Comparison of ENCODE assay signal across 9 cellular contexts in genomic region chr2:172985139-172985874, GRCh38.
DNase-seq lines count a peak whose midpoint lies in the region; ATAC-seq and TF ChIP-seq lines count a peak whose summit lies in the region.
"Had no signal": no experiment of that assay in that cellular context is flagged by ENCODE, and none has a peak within 500 bp of the region (broad histone marks: within the 10 kb centered on the region; RNA-seq: fewer than 3 reads in every experiment).

No MANE protein-coding gene starts in this region.

- H3K4me3 Mint-ChIP-seq in T-helper 17 cell = no peak overlapping the region

- H3K4me3 ChIP-seq in SK-N-SH (ENCODE audit: low read depth in 2 of 2, low read length in 1 of 2) = no peak overlapping the region
- peak overlapping the region; percentile 16 to 52 for H3K4me3 ChIP-seq in aorta (ENCODE audit: low read length in 2 of 2)

- CTCF ChIA-PET in SK-N-SH (lab: Yijun Ruan, JAX) = interaction anchor here (1.5 to 3.0 kb wide), 2 partner anchors 14 to 42 kb away, joined by 3 to 9 read pairs; no protein-coding TSS in a partner anchor

- H3K36me3 Mint-ChIP-seq in T-helper 17 cell (ENCODE audit: low read depth) = no peaks in the 10 kb centered on the region

- H4K20me1 ChIP-seq in SK-N-SH (ENCODE audit: insufficient read depth) = no peaks in the 10 kb centered on the region

- TF ChIP-seq EP300 in SK-N-SH (IDR thresholded peaks at IDR 0.05; ENCODE audit: borderline replicate concordance in 1 of 2, low read depth in 1 of 2, low read length in 1 of 2) = no peak

- TF ChIP-seq CTCF in SK-N-SH (IDR thresholded peaks at IDR 0.05) = no peak

- peak overlapping the region; percentile 42; the same call in 1 of the 2 replicates for H3K4me2 ChIP-seq in SK-N-SH

- peaks cover 7% of the 10 kb centered on the region for H3K4me1 Mint-ChIP-seq in T-helper 17 cell

- no peak overlapping the region for H3K27ac ChIP-seq in SK-N-SH (ENCODE audit: low read depth in 2 of 2, low read length in 1 of 2)
- H3K27ac ChIP-seq in aorta (ENCODE audit: low read depth in 1 of 2, low read length in 2 of 2) = no peak overlapping the region

- H3K27me3 ChIP-seq in SK-N-SH (ENCODE audit: insufficient read depth) (no peaks in the 10 kb centered on the region), aorta (ENCODE audit: control insufficient read depth in 1 of 2, insufficient read depth in 2 of 2, low read length in 1 of 2) (no peaks in the 10 kb centered on the region)

- H2AFZ ChIP-seq in SK-N-SH (ENCODE audit: low read depth) = no peak overlapping the region

- 43% methylated on average over 11 of the region's 12 CpGs for WGBS in SK-N-SH (ENCODE audit: low lambda C conversion rate)
- WGBS in aorta, 2 donors = 7 to 11% methylated on average over 12 of the region's 12 CpGs

- DNase-seq in stimulated activated CD4-positive, alpha-beta T cell treated with anti-CD3 and anti-CD28 coated beads, Interleukin-1b, Interleukin-23, amount 100 ng/mL, for 48 hours = peak; percentile 10
- DNase-seq in stimulated activated CD4-positive, alpha-beta T cell treated with anti-CD3 and anti-CD28 coated beads, Interleukin-12 subunit alpha, Interleukin-12 subunit beta, amount 100 ng/mL, for 4 hours = no peak
- peak; percentile 3 for DNase-seq in SK-N-SH
- DNase-seq in iris pigment epithelial cell (ENCODE audit: low read depth) = peak; percentile 21
- DNase-seq in aorta = peak; percentile 53 to 78
- DNase-seq in NCI-H82 treated with DMSO at 0.1 percent for 48 hours (lab: John Stamatoyannopoulos, UW; ENCODE audit: unreplicated experiment) = no peak
- no peak for DNase-seq in Kasumi-1 (lab: John Stamatoyannopoulos, UW)
- no peak for DNase-seq in T-helper 17 cell
- DNase-seq: Caco-2 had no signal

- TF ChIP-seq RAD21 in SK-N-SH (IDR thresholded peaks at IDR 0.05; ENCODE audit: low read length) = no peak

- H3K79me2 ChIP-seq in SK-N-SH (ENCODE audit: insufficient read depth) = no peaks in the 10 kb centered on the region

- H3K9me3 ChIP-seq in SK-N-SH (no peaks in the 10 kb centered on the region), aorta (ENCODE audit: control insufficient read depth, low read length) (no peaks in the 10 kb centered on the region), T-helper 17 cell (ENCODE audit: control insufficient read depth, low read length, poor library complexity, severe bottlenecking) (no peaks in the 10 kb centered on the region)
- H3K9me3 ChIP-seq: Caco-2 had no signal

- H3K36me3 ChIP-seq in SK-N-SH (replicated peaks in 1 of 2; ENCODE audit: control insufficient read depth in 1 of 2, insufficient read depth in 2 of 2, low read length in 1 of 2) (peaks cover 0 to 3% of the 10 kb centered on the region in 2 experiments), aorta (ENCODE audit: control insufficient read depth in 1 of 2, insufficient read depth in 2 of 2, low read length in 1 of 2) (no peaks in the 10 kb centered on the region)

- H3K9ac ChIP-seq in SK-N-SH = no peak overlapping the region

- H3K27me3 Mint-ChIP-seq in T-helper 17 cell = peaks cover 59% of the 10 kb centered on the region

- peak; percentile 69 for ATAC-seq in aorta (ENCODE audit: low FRiP score)
- ATAC-seq in T-helper 17 cell = no peak

- intact Hi-C loops in aorta (cut with DNase I) = no loop called here

- no peak overlapping the region for H3K27ac Mint-ChIP-seq in T-helper 17 cell

- POLR2A ChIA-PET in SK-N-SH (lab: Yijun Ruan, JAX) = no interaction called here

- no peaks in the 10 kb centered on the region for H3K9me2 ChIP-seq in SK-N-SH

- H3K4me1 ChIP-seq in SK-N-SH (ENCODE audit: control insufficient read depth in 1 of 2, insufficient read depth in 2 of 2, low read depth in 1 of 2, low read length in 1 of 2) (peaks cover 4 to 14% of the 10 kb centered on the region in 2 experiments; a peak in 2 of 4 replicates), aorta (ENCODE audit: control insufficient read depth in 1 of 2, insufficient read depth in 2 of 2, low read length in 2 of 2) (peaks cover 0 to 4% of the 10 kb centered on the region in 2 donors)
- H3K4me1 ChIP-seq: Caco-2 had no signal

- no peaks in the 10 kb centered on the region for H3F3A ChIP-seq in SK-N-SH (replicated peaks; ENCODE audit: insufficient read depth)

TF ChIP-seq in SK-N-SH, 30 proteins besides CTCF, POLR2A, EP300 and RAD21:
- TF ChIP-seq SIN3A (IDR thresholded peaks at IDR 0.05; ENCODE audit: borderline replicate concordance, low read depth, low read length) (no peak), EZH2phosphoT487 (IDR thresholded peaks at IDR 0.05; ENCODE audit: borderline replicate concordance, low read depth) (no peak), FOXM1 (IDR thresholded peaks at IDR 0.05; ENCODE audit: low read depth) (no peak), FOSL2 (IDR thresholded peaks at IDR 0.05; ENCODE audit: borderline replicate concordance, low read depth) (no peak), TCF12 (IDR thresholded peaks at IDR 0.05) (no peak), FOXJ3 (CRISPR knock-in tag; IDR thresholded peaks at IDR 0.05) (no peak), USF1 (IDR thresholded peaks at IDR 0.05; ENCODE audit: borderline replicate concordance, low read depth) (no peak), RFX5 (IDR thresholded peaks at IDR 0.05; ENCODE audit: low read length) (no peak), YY1 (IDR thresholded peaks at IDR 0.05; ENCODE audit: low read depth) (no peak), JUND (IDR thresholded peaks at IDR 0.05) (no peak), REST (IDR thresholded peaks at IDR 0.05; ENCODE audit: low read depth, low read length) (no peak), POLR2AphosphoS5 (IDR thresholded peaks at IDR 0.05; ENCODE audit: low read depth, low read length) (no peak), USF2 (IDR thresholded peaks at IDR 0.05; ENCODE audit: borderline replicate concordance, low read depth, low read length) (no peak), MEF2A (IDR thresholded peaks at IDR 0.05; ENCODE audit: borderline replicate concordance, low read depth) (no peak), GATA2 (CRISPR knock-in tag; IDR thresholded peaks at IDR 0.05) (no peak), PBX3 (IDR thresholded peaks at IDR 0.05) (no peak), RCOR1 (IDR thresholded peaks at IDR 0.05; ENCODE audit: low read length) (no peak)

Comparison
In these comparisons a context has a peak if more than half of its experiments do, and no peak if none do; other contexts are left out.
1. DNase-seq: peak in stimulated activated CD4-positive, alpha-beta T cell treated with anti-CD3 and anti-CD28 coated beads, Interleukin-1b, Interleukin-23, amount 100 ng/mL, for 48 hours (single experiment), SK-N-SH (single experiment), iris pigment epithelial cell (single experiment) and aorta (2 of 2); none in stimulated activated CD4-positive, alpha-beta T cell treated with anti-CD3 and anti-CD28 coated beads, Interleukin-12 subunit alpha, Interleukin-12 subunit beta, amount 100 ng/mL, for 4 hours (single experiment), NCI-H82 treated with DMSO at 0.1 percent for 48 hours (single experiment), Kasumi-1 (0 of 2) and T-helper 17 cell (0 of 3).
2. H3K4me3 ChIP-seq: peak in aorta (2 of 2); none in SK-N-SH (0 of 2).